In the genomic region with DNA sequence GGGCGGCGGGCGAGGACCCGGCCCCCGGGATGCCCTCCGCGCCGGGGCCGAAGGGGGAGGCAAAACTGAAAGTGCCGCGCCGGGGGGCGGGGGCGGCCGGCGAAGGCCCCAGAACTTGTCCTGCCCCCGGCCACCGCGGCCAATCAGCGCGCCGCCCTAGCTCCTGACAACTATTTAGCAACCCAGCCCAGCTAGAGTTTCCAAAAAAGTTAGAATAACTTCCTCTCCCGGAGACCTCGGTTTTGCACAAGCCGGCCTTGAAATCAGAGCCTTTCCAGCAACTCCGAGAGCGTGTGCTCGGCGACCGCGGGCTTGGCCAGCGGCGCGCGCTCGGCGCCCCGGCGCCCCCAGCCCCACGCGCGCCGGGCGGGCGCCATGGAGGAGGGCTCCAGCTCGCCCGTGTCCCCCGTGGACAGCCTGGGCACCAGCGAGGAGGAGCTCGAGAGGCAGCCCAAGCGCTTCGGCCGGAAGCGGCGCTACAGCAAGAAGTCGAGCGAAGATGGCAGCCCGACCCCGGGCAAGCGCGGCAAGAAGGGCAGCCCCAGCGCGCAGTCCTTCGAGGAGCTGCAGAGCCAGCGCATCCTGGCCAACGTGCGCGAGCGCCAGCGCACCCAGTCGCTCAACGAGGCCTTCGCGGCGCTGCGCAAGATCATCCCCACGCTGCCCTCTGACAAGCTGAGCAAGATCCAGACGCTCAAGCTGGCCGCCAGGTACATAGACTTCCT, we compare ENCODE assay signal across 9 cellular contexts. TPM values are rescaled to one million over a fixed set of nuclear protein-coding genes. Genes with fewer than 3 reads are reported as not detected.
DNase-seq lines count a peak whose midpoint lies in the region; ATAC-seq and TF ChIP-seq lines count a peak whose summit lies in the region.
"Had no signal": no experiment of that assay in that cellular context is flagged by ENCODE, and none has a peak within 500 bp of the region (broad histone marks: within the 10 kb centered on the region; RNA-seq: fewer than 3 reads in every experiment).

A gene (plus strand): TSS at position 245 of the 725 bp plus-strand sequence. CDS start 131 bp downstream, at position 376.

- TF ChIP-seq RAD21 in SK-N-SH (IDR thresholded peaks at IDR 0.05; ENCODE audit: low read length): no peak

- H3K9me2 ChIP-seq in SK-N-SH: no peaks in the 10 kb centered on the region

- peaks cover 6% of the 10 kb centered on the region for H3F3A ChIP-seq in SK-N-SH (replicated peaks; ENCODE audit: insufficient read depth)

- peak within 1 kb of the TSS; percentile 94 for H3K4me2 ChIP-seq in SK-N-SH

- no peaks in the 10 kb centered on the region for H4K20me1 ChIP-seq in SK-N-SH (ENCODE audit: insufficient read depth)

- H3K27me3 ChIP-seq in SK-N-SH (ENCODE audit: insufficient read depth): no peaks in the 10 kb centered on the region

- H3K27ac ChIP-seq in SK-N-SH (ENCODE audit: low read depth in 2 of 2, low read length in 1 of 2): peak within 1 kb of the TSS in 1 of 2 experiments; percentile 49; a peak in 1 of 4 replicates

- H3K4me1 ChIP-seq in SK-N-SH (ENCODE audit: control insufficient read depth in 1 of 2, insufficient read depth in 2 of 2, low read depth in 1 of 2, low read length in 1 of 2): no peaks in the 10 kb centered on the region; a peak in 1 of 4 replicates

- H3K9me3 ChIP-seq in SK-N-SH: no peaks in the 10 kb centered on the region

- TF ChIP-seq EP300 in SK-N-SH (IDR thresholded peaks at IDR 0.05; ENCODE audit: borderline replicate concordance in 1 of 2, low read depth in 1 of 2, low read length in 1 of 2): no peak

- POLR2A ChIA-PET in SK-N-SH (lab: Yijun Ruan, JAX): no interaction called here

- peaks cover 0 to 3% of the 10 kb centered on the region in 2 experiments for H3K36me3 ChIP-seq in SK-N-SH (replicated peaks in 1 of 2; ENCODE audit: control insufficient read depth in 1 of 2, insufficient read depth in 2 of 2, low read length in 1 of 2)

- peak; percentile 15; the same call in 1 of the 2 replicates for TF ChIP-seq CTCF in SK-N-SH (IDR thresholded peaks at IDR 0.05)
- no peak for TF ChIP-seq CTCF in GM10266 (IDR thresholded peaks at IDR 0.05; ENCODE audit: control insufficient read depth, insufficient read depth, low read depth, missing control alignments)

- ATAC-seq in Right ventricle myocardium superior (ENCODE audit: poor library complexity) (peak; percentile 89), GM19023 (IDR thresholded peaks at IDR 0.05; ENCODE audit: unreplicated experiment) (no peak)
- ATAC-seq: HCT116 had no signal

- H3K9ac ChIP-seq in SK-N-SH: peak within 1 kb of the TSS; percentile 78

- intact Hi-C loops in Right ventricle myocardium superior (cut with DNase I): no loop called here

- peak within 1 kb of the TSS; percentile 98 for H2AFZ ChIP-seq in SK-N-SH (ENCODE audit: low read depth)

- DNase-seq in EH (ENCODE audit: low read depth): peak; percentile 97
- peak; percentile 56 for DNase-seq in SK-N-SH
- peak; percentile 86 for DNase-seq in Right ventricle myocardium superior
- peak; percentile 38 for DNase-seq in pons (ENCODE audit: low spot score)
- DNase-seq in middle frontal gyrus (ENCODE audit: extremely low spot score, low spot score): no peak
- DNase-seq in GM10266 (ENCODE audit: extremely low spot score): no peak
- DNase-seq in NCI-H82 (lab: John Stamatoyannopoulos, UW): no peak

- CTCF ChIA-PET in SK-N-SH (lab: Yijun Ruan, JAX): interaction anchor here (1.1 kb wide), 1 partner anchor 41 kb away, joined by 3 read pairs; no protein-coding TSS in a partner anchor

- H3K79me2 ChIP-seq in SK-N-SH (ENCODE audit: insufficient read depth): peaks cover 9% of the 10 kb centered on the region

- WGBS in SK-N-SH (ENCODE audit: low lambda C conversion rate): 3% methylated on average over 19 of the region's 79 CpGs

- peak within 1 kb of the TSS; percentile 65 to 89 for H3K4me3 ChIP-seq in SK-N-SH (ENCODE audit: low read depth in 2 of 2, low read length in 1 of 2)

TF ChIP-seq in SK-N-SH, 30 proteins besides CTCF, POLR2A, EP300 and RAD21:
- TF ChIP-seq YY1 (IDR thresholded peaks at IDR 0.05; ENCODE audit: low read depth) (peak; percentile 77), POLR2AphosphoS5 (IDR thresholded peaks at IDR 0.05; ENCODE audit: low read depth, low read length) (peak; percentile 57; the same call in 1 of the 2 replicates)
- TF ChIP-seq, protein P1, sequence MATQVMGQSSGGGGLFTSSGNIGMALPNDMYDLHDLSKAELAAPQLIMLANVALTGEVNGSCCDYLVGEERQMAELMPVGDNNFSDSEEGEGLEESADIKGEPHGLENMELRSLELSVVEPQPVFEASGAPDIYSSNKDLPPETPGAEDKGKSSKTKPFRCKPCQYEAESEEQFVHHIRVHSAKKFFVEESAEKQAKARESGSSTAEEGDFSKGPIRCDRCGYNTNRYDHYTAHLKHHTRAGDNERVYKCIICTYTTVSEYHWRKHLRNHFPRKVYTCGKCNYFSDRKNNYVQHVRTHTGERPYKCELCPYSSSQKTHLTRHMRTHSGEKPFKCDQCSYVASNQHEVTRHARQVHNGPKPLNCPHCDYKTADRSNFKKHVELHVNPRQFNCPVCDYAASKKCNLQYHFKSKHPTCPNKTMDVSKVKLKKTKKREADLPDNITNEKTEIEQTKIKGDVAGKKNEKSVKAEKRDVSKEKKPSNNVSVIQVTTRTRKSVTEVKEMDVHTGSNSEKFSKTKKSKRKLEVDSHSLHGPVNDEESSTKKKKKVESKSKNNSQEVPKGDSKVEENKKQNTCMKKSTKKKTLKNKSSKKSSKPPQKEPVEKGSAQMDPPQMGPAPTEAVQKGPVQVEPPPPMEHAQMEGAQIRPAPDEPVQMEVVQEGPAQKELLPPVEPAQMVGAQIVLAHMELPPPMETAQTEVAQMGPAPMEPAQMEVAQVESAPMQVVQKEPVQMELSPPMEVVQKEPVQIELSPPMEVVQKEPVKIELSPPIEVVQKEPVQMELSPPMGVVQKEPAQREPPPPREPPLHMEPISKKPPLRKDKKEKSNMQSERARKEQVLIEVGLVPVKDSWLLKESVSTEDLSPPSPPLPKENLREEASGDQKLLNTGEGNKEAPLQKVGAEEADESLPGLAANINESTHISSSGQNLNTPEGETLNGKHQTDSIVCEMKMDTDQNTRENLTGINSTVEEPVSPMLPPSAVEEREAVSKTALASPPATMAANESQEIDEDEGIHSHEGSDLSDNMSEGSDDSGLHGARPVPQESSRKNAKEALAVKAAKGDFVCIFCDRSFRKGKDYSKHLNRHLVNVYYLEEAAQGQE (IDR thresholded peaks at IDR 0.05; ENCODE audit: low read depth, low read length): no peak

RNA-seq across cellular contexts. Expression of the gene that starts here (rescaled TPM):
- polyA plus RNA-seq in SK-N-SH (2012; rRNA removed): 10.2 and 19.5 TPM in 2 replicates
- polyA plus RNA-seq in SK-N-SH (2012; cell fraction: cytosol; rRNA removed): 11.9 and 18.3 TPM in 2 replicates
- polyA plus RNA-seq in SK-N-SH (2012; cell fraction: nucleus; rRNA removed): 7.8 and 10.7 TPM in 2 replicates
- total RNA-seq in Right ventricle myocardium superior: 1.9 TPM

Comparison
In these comparisons a context has a peak if more than half of its experiments do, and no peak if none do; other contexts are left out.
1. DNase-seq: peak in EH (single experiment), SK-N-SH (single experiment), Right ventricle myocardium superior (single experiment) and pons (single experiment); none in middle frontal gyrus (single experiment), GM10266 (single experiment) and NCI-H82 (single experiment).